In the genomic region with DNA sequence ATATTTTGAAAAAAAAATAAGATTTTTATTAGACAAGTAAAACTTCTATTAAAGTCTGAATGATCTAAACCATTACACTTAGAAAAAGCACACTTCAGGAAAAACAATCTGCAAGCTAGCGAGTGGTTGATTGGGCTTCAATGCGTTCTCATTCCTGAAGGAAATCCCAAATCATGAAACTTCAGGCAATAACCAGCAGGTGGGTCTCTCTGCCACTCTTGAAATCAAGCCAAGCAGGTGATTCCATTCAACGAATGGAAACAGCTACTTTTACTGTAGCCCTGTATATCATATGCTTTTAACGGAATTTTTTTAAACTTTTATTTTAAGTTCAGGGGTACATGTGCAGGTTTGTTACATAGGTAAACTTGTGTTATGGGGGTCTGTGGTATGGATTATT, we compare ENCODE assay signal across 26 cellular contexts.
A peak's percentile ranks its signal among the peaks of the same experiment; 100 is the strongest.
DNase-seq lines count a peak whose midpoint lies in the region; ATAC-seq and TF ChIP-seq lines count a peak whose summit lies in the region.
"Had no signal": no experiment of that assay in that cellular context is flagged by ENCODE, and none has a peak within 500 bp of the region (broad histone marks: within the 10 kb centered on the region; RNA-seq: fewer than 3 reads in every experiment).

No MANE protein-coding gene starts in this region.

- no peak overlapping the region for H3K4me3 Mint-ChIP-seq in naive thymus-derived CD4-positive, alpha-beta T cell
- H3K4me3 Mint-ChIP-seq: activated CD4-positive, alpha-beta memory T cell treated with anti-CD3 and anti-CD28 coated beads, Interleukin-2, amount 10 ng/mL, durations not matched to agents 7 days and 5 days; activated naive CD4-positive, alpha-beta T cell treated with anti-CD3 and anti-CD28 coated beads, Interleukin-2, amount 50 U/mL, for 24 hours; activated T-helper 17 cell treated with anti-CD3 and anti-CD28 coated beads, Interleukin-2, amount 50 U/mL, for 72 hours; CD4-positive, CD25-positive, alpha-beta regulatory T cell; nephron; stimulated activated effector memory CD8-positive, alpha-beta T cell treated with anti-CD3 and anti-CD28 coated beads, Interleukin-12 subunit alpha, Interleukin-12 subunit beta, amount 100 ng/mL, for 72 hours; T-helper 1 cell treated with Interleukin-12 subunit alpha and Interleukin-12 subunit beta and Interleukin-4 antibody, amounts not matched to agents 30 μg/mL and 1 μg/mL, for 36 hours had no signal

- no peaks in the 10 kb centered on the region for H3K4me1 Mint-ChIP-seq in naive thymus-derived CD4-positive, alpha-beta T cell
- H3K4me1 Mint-ChIP-seq: activated CD4-positive, alpha-beta memory T cell treated with anti-CD3 and anti-CD28 coated beads, Interleukin-2, amount 10 ng/mL, durations not matched to agents 7 days and 5 days; activated naive CD4-positive, alpha-beta T cell treated with anti-CD3 and anti-CD28 coated beads, Interleukin-2, amount 50 U/mL, for 24 hours; activated T-helper 17 cell treated with anti-CD3 and anti-CD28 coated beads, Interleukin-2, amount 50 U/mL, for 72 hours; CD4-positive, CD25-positive, alpha-beta regulatory T cell; stimulated activated effector memory CD8-positive, alpha-beta T cell treated with anti-CD3 and anti-CD28 coated beads, Interleukin-12 subunit alpha, Interleukin-12 subunit beta, amount 100 ng/mL, for 72 hours had no signal

- TF ChIP-seq CTCF in neural cell (IDR thresholded peaks at IDR 0.05; ENCODE audit: poor library complexity, severe bottlenecking), result peak; percentile 51

- no peaks in the 10 kb centered on the region for H3K36me3 ChIP-seq in H7 (replicated peaks; ENCODE audit: control insufficient read depth, insufficient read depth, low read length)
- H3K36me3 ChIP-seq in neural cell (ENCODE audit: insufficient read depth, low read length), result no peaks in the 10 kb centered on the region
- H3K36me3 ChIP-seq in naive thymus-derived CD4-positive, alpha-beta T cell (ENCODE audit: control insufficient read depth in 2 of 3, insufficient read depth in 3 of 3, low read length in 3 of 3), result no peaks in the 10 kb centered on the region
- H3K36me3 ChIP-seq: breast epithelium, lower lobe of right lung had no signal

- in situ Hi-C loops in SK-MEL-5 (cut with HindIII; ENCODE audit: low pct_unique_long_range_greater_than_20kb, low sequenced_read_pairs), result loop anchor here (25.0 kb wide), 1 partner anchor 106 kb away; no protein-coding TSS in a partner anchor

- H3K9me3 ChIP-seq in neural cell (ENCODE audit: low read length), result no peaks in the 10 kb centered on the region
- H3K9me3 ChIP-seq in naive thymus-derived CD4-positive, alpha-beta T cell (ENCODE audit: control insufficient read depth in 2 of 3, low read length in 3 of 3), result no peaks in the 10 kb centered on the region
- H3K9me3 ChIP-seq: breast epithelium, lower lobe of right lung had no signal

- no peak overlapping the region for H2AFZ ChIP-seq in neural cell (ENCODE audit: low read depth, low read length)

- H4K20me1 ChIP-seq in neural cell (ENCODE audit: insufficient read depth), result no peaks in the 10 kb centered on the region

- H3K9me3 Mint-ChIP-seq in naive thymus-derived CD4-positive, alpha-beta T cell, result peaks cover 0 to 2% (median 0%) of the 10 kb centered on the region in 11 donors
- H3K9me3 Mint-ChIP-seq: activated CD4-positive, alpha-beta memory T cell treated with anti-CD3 and anti-CD28 coated beads, Interleukin-2, amount 10 ng/mL, durations not matched to agents 7 days and 5 days; activated naive CD4-positive, alpha-beta T cell treated with anti-CD3 and anti-CD28 coated beads, Interleukin-2, amount 50 U/mL, for 24 hours; activated T-helper 17 cell treated with anti-CD3 and anti-CD28 coated beads, Interleukin-2, amount 50 U/mL, for 72 hours; nephron; stimulated activated effector memory CD8-positive, alpha-beta T cell treated with anti-CD3 and anti-CD28 coated beads, Interleukin-12 subunit alpha, Interleukin-12 subunit beta, amount 100 ng/mL, for 72 hours; T-helper 1 cell treated with Interleukin-12 subunit alpha and Interleukin-12 subunit beta and Interleukin-4 antibody, amounts not matched to agents 30 μg/mL and 1 μg/mL, for 36 hours had no signal

- H3K27ac ChIP-seq in neural cell (ENCODE audit: low read length), result no peak overlapping the region
- H3K27ac ChIP-seq in naive thymus-derived CD4-positive, alpha-beta T cell (ENCODE audit: low read depth, low read length), result no peak overlapping the region
- H3K27ac ChIP-seq: breast epithelium, epithelial cell of prostate, lower lobe of right lung had no signal

- no peaks in the 10 kb centered on the region for H3F3A ChIP-seq in neural cell (ENCODE audit: insufficient read depth, low read length, poor library complexity, severe bottlenecking)

- no peak overlapping the region for H3K4me2 ChIP-seq in neural cell (ENCODE audit: low read length)

- no peak overlapping the region for H3K9ac ChIP-seq in neural cell (ENCODE audit: low read length)

- H3K27me3 Mint-ChIP-seq in naive thymus-derived CD4-positive, alpha-beta T cell, result peaks cover 0 to 19% (median 5%) of the 10 kb centered on the region in 5 donors
- H3K27me3 Mint-ChIP-seq: activated CD4-positive, alpha-beta memory T cell treated with anti-CD3 and anti-CD28 coated beads, Interleukin-2, amount 10 ng/mL, durations not matched to agents 7 days and 5 days; activated T-helper 17 cell treated with anti-CD3 and anti-CD28 coated beads, Interleukin-2, amount 50 U/mL, for 72 hours; CD4-positive, CD25-positive, alpha-beta regulatory T cell had no signal

- intact Hi-C loops in naive thymus-derived CD4-positive, alpha-beta T cell (cut with micrococcal nuclease), result no loop called here

- peak; percentile 61 for TF ChIP-seq RAD21 in neural cell (conservative IDR thresholded peaks at IDR 0.05)

- H3K4me1 ChIP-seq in naive thymus-derived CD4-positive, alpha-beta T cell (ENCODE audit: control insufficient read depth in 2 of 2, insufficient read depth in 2 of 2, low read length in 2 of 2), result no peaks in the 10 kb centered on the region
- H3K4me1 ChIP-seq: breast epithelium, lower lobe of right lung had no signal

- no peak overlapping the region for H3K4me3 ChIP-seq in H7 (ENCODE audit: insufficient read depth, low read depth, low read length)
- no peak overlapping the region for H3K4me3 ChIP-seq in neural cell (ENCODE audit: low read length)
- no peak overlapping the region for H3K4me3 ChIP-seq in naive thymus-derived CD4-positive, alpha-beta T cell (ENCODE audit: low read length)
- H3K4me3 ChIP-seq: breast epithelium, lower lobe of right lung had no signal

- H3K27me3 ChIP-seq in H7 (ENCODE audit: control insufficient read depth, insufficient read depth, low read length) (no peaks in the 10 kb centered on the region), neural cell (ENCODE audit: insufficient read depth, low read depth, low read length) (no peaks in the 10 kb centered on the region)
- no peaks in the 10 kb centered on the region for H3K27me3 ChIP-seq in naive thymus-derived CD4-positive, alpha-beta T cell (ENCODE audit: control insufficient read depth in 2 of 2, insufficient read depth in 2 of 2, low read length in 2 of 2)
- H3K27me3 ChIP-seq: breast epithelium had no signal

- POLR2A ChIA-PET in naive thymus-derived CD4-positive, alpha-beta T cell (lab: Charles Lee), result no interaction called here

- ATAC-seq in naive thymus-derived CD4-positive, alpha-beta T cell, result no peak
- ATAC-seq: activated T-helper 17 cell treated with anti-CD3 and anti-CD28 coated beads, Interleukin-2, amount 50 U/mL, for 72 hours; lower lobe of right lung; sciatic nerve; stimulated activated effector memory CD8-positive, alpha-beta T cell treated with anti-CD3 and anti-CD28 coated beads, Interleukin-12 subunit alpha, Interleukin-12 subunit beta, amount 100 ng/mL, for 72 hours had no signal

- H3K36me3 Mint-ChIP-seq in naive thymus-derived CD4-positive, alpha-beta T cell, result no peaks in the 10 kb centered on the region
- H3K36me3 Mint-ChIP-seq: activated naive CD4-positive, alpha-beta T cell treated with anti-CD3 and anti-CD28 coated beads, Interleukin-2, amount 50 U/mL, for 24 hours; CD4-positive, CD25-positive, alpha-beta regulatory T cell; stimulated activated effector memory CD8-positive, alpha-beta T cell treated with anti-CD3 and anti-CD28 coated beads, Interleukin-12 subunit alpha, Interleukin-12 subunit beta, amount 100 ng/mL, for 72 hours had no signal

- TF ChIP-seq EP300 in neural cell (conservative IDR thresholded peaks at IDR 0.05; ENCODE audit: poor library complexity, severe bottlenecking), result no peak

- H3K9me2 ChIP-seq in neural cell (ENCODE audit: insufficient read depth, low read length), result no peaks in the 10 kb centered on the region

- no peaks in the 10 kb centered on the region for H3K79me2 ChIP-seq in neural cell (replicated peaks; ENCODE audit: insufficient read depth, low read length)

- CTCF ChIA-PET in naive thymus-derived CD4-positive, alpha-beta T cell (lab: Charles Lee), result no interaction called here

- peak; percentile 58 for DNase-seq in COR-L47 (lab: John Stamatoyannopoulos, UW)
- peak; percentile 16 for DNase-seq in H7
- DNase-seq in SK-MEL-5 (ENCODE audit: low read depth, low spot score), result peak; percentile 13
- DNase-seq in RKO (ENCODE audit: low spot score), result no peak
- DNase-seq in H4 (ENCODE audit: low spot score), result no peak
- no peak for DNase-seq in naive thymus-derived CD4-positive, alpha-beta T cell
- DNase-seq: activated CD4-positive, alpha-beta memory T cell treated with anti-CD3 and anti-CD28 coated beads, Interleukin-2, amount 10 ng/mL, durations not matched to agents 7 days and 5 days; activated CD4-positive, alpha-beta T cell treated with anti-CD3 and anti-CD28 coated beads for 1 hour; activated CD8-positive, alpha-beta memory T cell treated with anti-CD3 and anti-CD28 coated beads, Interleukin-2, amount 50 U/mL, for 48 hours; CD4-positive, CD25-positive, alpha-beta regulatory T cell; glutamatergic neuron; kidney; lower lobe of right lung; NCI-H1092; NCI-H2029; NCI-H510A; stimulated activated CD4-positive, alpha-beta T cell treated with anti-CD3 and anti-CD28 coated beads, Interleukin-4, amount 100 ng/mL, for 24 hours had no signal

- H3K27ac Mint-ChIP-seq in naive thymus-derived CD4-positive, alpha-beta T cell, result no peak overlapping the region
- H3K27ac Mint-ChIP-seq: activated CD4-positive, alpha-beta memory T cell treated with anti-CD3 and anti-CD28 coated beads, Interleukin-2, amount 10 ng/mL, durations not matched to agents 7 days and 5 days; activated naive CD4-positive, alpha-beta T cell treated with anti-CD3 and anti-CD28 coated beads, Interleukin-2, amount 50 U/mL, for 24 hours; activated T-helper 17 cell treated with anti-CD3 and anti-CD28 coated beads, Interleukin-2, amount 50 U/mL, for 72 hours; CD4-positive, CD25-positive, alpha-beta regulatory T cell; nephron; stimulated activated effector memory CD8-positive, alpha-beta T cell treated with anti-CD3 and anti-CD28 coated beads, Interleukin-12 subunit alpha, Interleukin-12 subunit beta, amount 100 ng/mL, for 72 hours; T-helper 1 cell treated with Interleukin-12 subunit alpha and Interleukin-12 subunit beta and Interleukin-4 antibody, amounts not matched to agents 30 μg/mL and 1 μg/mL, for 36 hours had no signal

TF ChIP-seq in neural cell, 6 proteins besides CTCF, POLR2A, EP300 and RAD21 (continues in another document):
- TF ChIP-seq SMC3 (conservative IDR thresholded peaks at IDR 0.05; ENCODE audit: poor library complexity), result peak; percentile 47

Comparison
In these comparisons a context has a peak if more than half of its experiments do, and no peak if none do; other contexts are left out.
1. DNase-seq: peak in COR-L47 (single experiment), H7 (single experiment) and SK-MEL-5 (single experiment); none in RKO (single experiment), H4 (single experiment) and naive thymus-derived CD4-positive, alpha-beta T cell (0 of 9).